ENCODE assay signal across 8 cellular contexts in genomic region chr5:67165524-67166459, GRCh38. TPM values are rescaled to one million over a fixed set of nuclear protein-coding genes. Genes with fewer than 3 reads are reported as not detected.
DNase-seq lines count a peak whose midpoint lies in the region; ATAC-seq and TF ChIP-seq lines count a peak whose summit lies in the region.

No MANE protein-coding gene starts in this region.

- H3K36me3 Mint-ChIP-seq in CD4-positive, alpha-beta memory T cell, result peaks cover 25 to 26% of the 10 kb centered on the region in 2 donors
- peaks cover 67% of the 10 kb centered on the region for H3K36me3 Mint-ChIP-seq in activated CD8-positive, alpha-beta memory T cell treated with anti-CD3 and anti-CD28 coated beads, Interleukin-2, amount 10 ng/mL, durations not matched to agents 7 days and 5 days
- H3K36me3 Mint-ChIP-seq in endodermal cell (ENCODE audit: low read depth), result peaks cover 12% of the 10 kb centered on the region
- peaks cover 16% of the 10 kb centered on the region for H3K36me3 Mint-ChIP-seq in mesothelial cell of epicardium

- DNase-seq in CD4-positive, alpha-beta memory T cell, result peak; percentile 80 to 86 (median 81)
- DNase-seq in MG63 (peak; percentile 81), endodermal cell (peak; percentile 96), mesothelial cell of epicardium (ENCODE audit: low spot score in 2 of 2, unreplicated experiment in 2 of 2) (peak; percentile 64 to 79)
- DNase-seq in activated CD8-positive, alpha-beta memory T cell treated with anti-CD3 and anti-CD28 coated beads, Interleukin-2, amount 10 ng/mL, durations not matched to agents 7 days and 5 days, result peak; percentile 96
- DNase-seq in stimulated activated CD8-positive, alpha-beta memory T cell treated with anti-CD3 and anti-CD28 coated beads, Interleukin-15, amount 100 ng/mL, for 24 hours (ENCODE audit: low read depth), result peak; percentile 37

- peak overlapping the region; percentile 65 to 66 for H3K4me3 ChIP-seq in CD4-positive, alpha-beta memory T cell (ENCODE audit: low read length in 2 of 2)
- H3K4me3 ChIP-seq in MG63 (peak overlapping the region; percentile 11; the same call in 1 of the 2 replicates), endodermal cell (ENCODE audit: low read length) (no peak overlapping the region)

- POLR2A ChIA-PET in CD4-positive, alpha-beta memory T cell (lab: Charles Lee; ENCODE audit: partially characterized antibody), result interaction anchor here (0.8 to 19.4 kb wide), 15 partner anchors 8 to 1240 kb away, joined by 3 to 703 read pairs (median 11); partner anchors contain the start of genes CD180, ERBIN and PIK3R1

- no peak overlapping the region for H3K9ac ChIP-seq in endodermal cell (ENCODE audit: extremely low read depth, low read length, poor library complexity, severe bottlenecking)

- peak; percentile 84 for ATAC-seq in GM21576 (IDR thresholded peaks at IDR 0.05; ENCODE audit: unreplicated experiment)
- ATAC-seq in activated CD8-positive, alpha-beta memory T cell treated with anti-CD3 and anti-CD28 coated beads, Interleukin-2, amount 10 ng/mL, durations not matched to agents 7 days and 5 days, result peak; percentile 82
- no peak for ATAC-seq in GM19324 (IDR thresholded peaks at IDR 0.05; ENCODE audit: low FRiP score, unreplicated experiment)

- H3K27me3 Mint-ChIP-seq in CD4-positive, alpha-beta memory T cell, result no peaks in the 10 kb centered on the region
- H3K27me3 Mint-ChIP-seq in activated CD8-positive, alpha-beta memory T cell treated with anti-CD3 and anti-CD28 coated beads, Interleukin-2, amount 10 ng/mL, durations not matched to agents 7 days and 5 days, result no peaks in the 10 kb centered on the region
- H3K27me3 Mint-ChIP-seq in endodermal cell (ENCODE audit: insufficient read depth) (no peaks in the 10 kb centered on the region), mesothelial cell of epicardium (ENCODE audit: low read depth) (no peaks in the 10 kb centered on the region)

- 59 to 69% methylated on average over 25 to 36 of the region's 36 CpGs for WGBS in endodermal cell (ENCODE audit: insufficient coverage in 1 of 2, insufficient read length in 1 of 2), 2 experiments

- no peaks in the 10 kb centered on the region for H3K9me3 ChIP-seq in CD4-positive, alpha-beta memory T cell (ENCODE audit: control insufficient read depth in 1 of 2, low read length in 2 of 2)
- H3K9me3 ChIP-seq in MG63 (no peaks in the 10 kb centered on the region), endodermal cell (ENCODE audit: control insufficient read depth, low read length) (no peaks in the 10 kb centered on the region)

- intact Hi-C loops in CD4-positive, alpha-beta memory T cell (cut with micrococcal nuclease), result loop anchor here (1.0 to 10.0 kb wide), 5 partner anchors 8 to 1089 kb away; partner anchors contain the start of gene PIK3R1

- peaks cover 47 to 80% (median 65%) of the 10 kb centered on the region in 4 donors for H3K4me1 Mint-ChIP-seq in CD4-positive, alpha-beta memory T cell
- H3K4me1 Mint-ChIP-seq in activated CD8-positive, alpha-beta memory T cell treated with anti-CD3 and anti-CD28 coated beads, Interleukin-2, amount 10 ng/mL, durations not matched to agents 7 days and 5 days, result peaks cover 63% of the 10 kb centered on the region
- H3K4me1 Mint-ChIP-seq in endodermal cell (peaks cover 22% of the 10 kb centered on the region), mesothelial cell of epicardium (peaks cover 6% of the 10 kb centered on the region)

- no peaks in the 10 kb centered on the region for H3K36me3 ChIP-seq in CD4-positive, alpha-beta memory T cell (ENCODE audit: insufficient read depth, low read length)
- H3K36me3 ChIP-seq in MG63, result no peaks in the 10 kb centered on the region
- H3K36me3 ChIP-seq in endodermal cell (ENCODE audit: control insufficient read depth, insufficient read depth, low read length), result peaks cover 7% of the 10 kb centered on the region

- TF ChIP-seq CTCF in endodermal cell (conservative IDR thresholded peaks at IDR 0.05), result peak; percentile 94
- peak; percentile 68 for TF ChIP-seq CTCF in mesothelial cell of epicardium (IDR thresholded peaks at IDR 0.05; ENCODE audit: unreplicated experiment)

- peak overlapping the region in 6 of 7 donors; percentile 97 to 98 (median 97) for H3K27ac Mint-ChIP-seq in CD4-positive, alpha-beta memory T cell
- H3K27ac Mint-ChIP-seq in activated CD8-positive, alpha-beta memory T cell treated with anti-CD3 and anti-CD28 coated beads, Interleukin-2, amount 10 ng/mL, durations not matched to agents 7 days and 5 days, result peak overlapping the region; percentile 100
- H3K27ac Mint-ChIP-seq in endodermal cell (peak overlapping the region; percentile 91), mesothelial cell of epicardium (peak overlapping the region; percentile 81)

- CTCF ChIA-PET in CD4-positive, alpha-beta memory T cell (lab: Charles Lee; ENCODE audit: partially characterized antibody), result interaction anchor here (0.8 to 18.1 kb wide), 12 partner anchors 8 to 1114 kb away, joined by 3 to 851 read pairs (median 6); partner anchors contain the start of gene CD180
- CTCF ChIA-PET in activated CD8-positive, alpha-beta memory T cell treated with anti-CD3 and anti-CD28 coated beads, Interleukin-2, amount 10 ng/mL, durations not matched to agents 7 days and 5 days (lab: Charles Lee), result interaction anchor here (0.9 to 18.1 kb wide), 8 partner anchors 11 to 343 kb away, joined by 3 to 521 read pairs (median 12); partner anchors contain the start of gene CD180

- peak overlapping the region; percentile 89 to 96 (median 92) for H3K4me3 Mint-ChIP-seq in CD4-positive, alpha-beta memory T cell
- H3K4me3 Mint-ChIP-seq in activated CD8-positive, alpha-beta memory T cell treated with anti-CD3 and anti-CD28 coated beads, Interleukin-2, amount 10 ng/mL, durations not matched to agents 7 days and 5 days, result peak overlapping the region; percentile 87
- H3K4me3 Mint-ChIP-seq in endodermal cell, result peak overlapping the region; percentile 48
- peak overlapping the region; percentile 31 for H3K4me3 Mint-ChIP-seq in mesothelial cell of epicardium

- no peaks in the 10 kb centered on the region for H3K27me3 ChIP-seq in CD4-positive, alpha-beta memory T cell (ENCODE audit: insufficient read depth, low read length)
- H3K27me3 ChIP-seq in MG63, result no peaks in the 10 kb centered on the region
- no peaks in the 10 kb centered on the region for H3K27me3 ChIP-seq in endodermal cell (ENCODE audit: control insufficient read depth, insufficient read depth, low read length, poor library complexity, severe bottlenecking)

- H3K9me3 Mint-ChIP-seq in CD4-positive, alpha-beta memory T cell, result peaks cover 0 to 2% (median 0%) of the 10 kb centered on the region in 8 donors
- no peaks in the 10 kb centered on the region for H3K9me3 Mint-ChIP-seq in activated CD8-positive, alpha-beta memory T cell treated with anti-CD3 and anti-CD28 coated beads, Interleukin-2, amount 10 ng/mL, durations not matched to agents 7 days and 5 days (ENCODE audit: low read depth)
- H3K9me3 Mint-ChIP-seq in endodermal cell (no peaks in the 10 kb centered on the region), mesothelial cell of epicardium (no peaks in the 10 kb centered on the region)

- peak overlapping the region; percentile 86 for H3K27ac ChIP-seq in CD4-positive, alpha-beta memory T cell (ENCODE audit: low read depth, low read length)
- H3K27ac ChIP-seq in endodermal cell (ENCODE audit: low read depth, low read length), result no peak overlapping the region

- peaks cover 94% of the 10 kb centered on the region for H3K4me1 ChIP-seq in CD4-positive, alpha-beta memory T cell (ENCODE audit: insufficient read depth, low read length)
- H3K4me1 ChIP-seq in endodermal cell (ENCODE audit: control insufficient read depth, insufficient read depth, low read length), result peaks cover 8% of the 10 kb centered on the region

RNA-seq across cellular contexts. Expression of gene CD180, which starts 30.8 kb away (rescaled TPM):
- under 1 TPM; 0.50 to 0.52 TPM for total RNA-seq in CD4-positive, alpha-beta memory T cell
- polyA plus RNA-seq in CD4-positive, alpha-beta memory T cell, result under 1 TPM in 1 of 2 donors, not detected in 1; 0.25 TPM
- not detected in 2 replicates for total RNA-seq in MG63 (2014; rRNA removed; shearing (Covaris generic); ENCODE audit: low replicate concordance)
- total RNA-seq in activated CD8-positive, alpha-beta memory T cell treated with anti-CD3 and anti-CD28 coated beads, Interleukin-2, amount 10 ng/mL, durations not matched to agents 7 days and 5 days, result under 1 TPM in 1 of 2 experiments, not detected in 1; 0.07 TPM
- total RNA-seq in endodermal cell (not detected), mesothelial cell of epicardium (not detected in 3 replicates)
- not detected for polyA plus RNA-seq in endodermal cell (2013, experiment 1 of 2)
- not detected for polyA plus RNA-seq in endodermal cell (2013, experiment 2 of 2)

Comparison
In these comparisons a context has a peak if more than half of its experiments do, and no peak if none do; other contexts are left out.
1. DNase-seq: peak in every context shown above with its lines; median percentile 96 in activated CD8-positive, alpha-beta memory T cell treated with anti-CD3 and anti-CD28 coated beads, Interleukin-2, amount 10 ng/mL, durations not matched to agents 7 days and 5 days; 96 in endodermal cell; 81 in CD4-positive, alpha-beta memory T cell; 81 in MG63; 72 in mesothelial cell of epicardium; 37 in stimulated activated CD8-positive, alpha-beta memory T cell treated with anti-CD3 and anti-CD28 coated beads, Interleukin-15, amount 100 ng/mL, for 24 hours.
2. H3K4me3 Mint-ChIP-seq: peak in every context shown above with its lines; median percentile 92 in CD4-positive, alpha-beta memory T cell; 87 in activated CD8-positive, alpha-beta memory T cell treated with anti-CD3 and anti-CD28 coated beads, Interleukin-2, amount 10 ng/mL, durations not matched to agents 7 days and 5 days; 48 in endodermal cell; 31 in mesothelial cell of epicardium.